11 cellular contexts compared by ENCODE assay signal in genomic region chr5:179998485-179998884, GRCh38.
"Had no signal": no experiment of that assay in that cellular context is flagged by ENCODE, and none has a peak within 500 bp of the region (broad histone marks: within the 10 kb centered on the region; RNA-seq: fewer than 3 reads in every experiment).

No MANE protein-coding gene starts in this region.

- H3K4me1 ChIP-seq: HAP-1 had no signal

- ATAC-seq: GM23338, HCT116 had no signal

- H3K4me3 Mint-ChIP-seq: GM23338, H9, HFFc6 had no signal

- H3K4me2 ChIP-seq: GM23338 had no signal

- H3K27ac Mint-ChIP-seq: GM23338, H9, HFFc6 had no signal

- H3K4me3 ChIP-seq: GM23248, GM23338, HAP-1 had no signal

- H3K4me1 Mint-ChIP-seq: GM23338 had no signal

- H3K9me3 ChIP-seq: HAP-1 had no signal

- H3K9ac ChIP-seq: GM23248 had no signal

- FAIRE-seq: H1, H54 had no signal

- DNase-seq: GM23248, GOT3, H7, H9, HCEC 1CT, HFFc6 had no signal

- H3K27ac ChIP-seq: GM23248 had no signal

- H2AFZ ChIP-seq: GM23248, GM23338 had no signal
